11 cellular contexts compared by ENCODE assay signal in the genomic region with DNA sequence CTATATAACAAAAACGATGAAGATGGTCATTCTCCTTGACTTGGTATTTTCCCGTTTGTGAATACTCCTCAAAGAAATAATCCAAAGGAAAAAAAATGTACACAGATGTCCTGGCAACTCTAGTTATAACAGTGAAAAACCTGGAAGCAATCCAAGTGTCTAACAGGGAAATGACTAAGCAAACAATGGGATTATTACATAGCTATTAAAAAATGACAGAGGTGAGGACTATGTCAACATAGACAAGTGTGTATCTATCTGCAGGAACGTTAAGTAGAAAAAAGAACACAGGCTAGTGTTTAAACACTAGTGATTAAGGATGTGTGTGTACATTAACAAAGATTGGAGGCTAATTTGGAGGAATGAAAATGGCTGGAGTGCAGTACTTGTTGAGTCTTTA. TPM values are rescaled to one million over a fixed set of nuclear protein-coding genes. Genes with fewer than 3 reads are reported as not detected.
A peak's percentile ranks its signal among the peaks of the same experiment; 100 is the strongest.
DNase-seq lines count a peak whose midpoint lies in the region; ATAC-seq, FAIRE-seq and TF ChIP-seq lines count a peak whose summit lies in the region.
"Had no signal": no experiment of that assay in that cellular context is flagged by ENCODE, and none has a peak within 500 bp of the region (broad histone marks: within the 10 kb centered on the region; RNA-seq: fewer than 3 reads in every experiment).

No MANE protein-coding gene starts in this region.

- H3K36me3 ChIP-seq in fibroblast of lung (ENCODE audit: control insufficient read depth, insufficient read depth, low read length) (no peaks in the 10 kb centered on the region), small intestine (ENCODE audit: control insufficient read depth in 2 of 2, insufficient read depth in 2 of 2, low read length in 2 of 2) (no peaks in the 10 kb centered on the region)

- peak overlapping the region; percentile 15 for H3K4me2 ChIP-seq in fibroblast of lung (ENCODE audit: extremely low read depth, insufficient read depth, low read length)

- no peak overlapping the region for H3K9ac ChIP-seq in fibroblast of lung (ENCODE audit: insufficient read depth, low read length)

- H2AFZ ChIP-seq in fibroblast of lung (ENCODE audit: low read length) = no peak overlapping the region

- H3K4me3 ChIP-seq in fibroblast of lung (replicated peaks in 1 of 4; ENCODE audit: control extremely low read depth in 1 of 4, insufficient read depth in 1 of 4, low read depth in 3 of 4, low read length in 4 of 4) (no peak overlapping the region), small intestine (ENCODE audit: low read depth in 1 of 2, low read length in 2 of 2) (no peak overlapping the region)

- DNase-seq in NCI-H82 (lab: John Stamatoyannopoulos, UW) (peak; percentile 50), NCI-H82 treated with DMSO at 0.1 percent for 48 hours (lab: John Stamatoyannopoulos, UW; ENCODE audit: unreplicated experiment) (no peak), NCI-H526 treated with DMSO at 0.1 percent for 48 hours (lab: John Stamatoyannopoulos, UW) (peak; percentile 35), fibroblast of lung (ENCODE audit: low read depth in 2 of 2) (peak; percentile 88), small intestine (peak; percentile 83), cortex of kidney (lab: John Stamatoyannopoulos, UW) (no peak)
- DNase-seq: nephron progenitor cell had no signal

- ATAC-seq in GM21367 (IDR thresholded peaks at IDR 0.05; ENCODE audit: unreplicated experiment) (no peak), HG03354 (IDR thresholded peaks at IDR 0.05; ENCODE audit: poor library complexity, severe bottlenecking, unreplicated experiment) (no peak)
- ATAC-seq: stimulated activated effector memory CD8-positive, alpha-beta T cell treated with anti-CD3 and anti-CD28 coated beads, Interleukin-12 subunit alpha, Interleukin-12 subunit beta, amount 100 ng/mL, for 72 hours had no signal

- no peak overlapping the region for H3K27ac ChIP-seq in fibroblast of lung (ENCODE audit: insufficient read depth, low read length)
- no peak overlapping the region for H3K27ac ChIP-seq in small intestine (ENCODE audit: low read depth in 1 of 2, low read length in 1 of 2)
- H3K27ac ChIP-seq: VCaP had no signal

- H3K4me1 ChIP-seq in fibroblast of lung (ENCODE audit: control insufficient read depth, extremely low read depth, insufficient read depth, low read length) = peaks cover 14% of the 10 kb centered on the region
- peaks cover 2 to 3% of the 10 kb centered on the region in 2 donors for H3K4me1 ChIP-seq in small intestine (ENCODE audit: control insufficient read depth in 2 of 2, insufficient read depth in 1 of 2, low read depth in 1 of 2, low read length in 1 of 2)

- WGBS in small intestine, 3 donors = 15 to 19% (median 16%) methylated on average over 3 of the region's 3 CpGs

- H4K20me1 ChIP-seq in fibroblast of lung (ENCODE audit: control insufficient read depth, extremely low read depth, insufficient read depth, low read length) = no peaks in the 10 kb centered on the region

- H3K9me3 ChIP-seq in fibroblast of lung (ENCODE audit: control insufficient read depth, insufficient read depth, low read depth, low read length) (no peaks in the 10 kb centered on the region), small intestine (ENCODE audit: control insufficient read depth, low read depth) (no peaks in the 10 kb centered on the region)

- H3K27me3 ChIP-seq in fibroblast of lung (ENCODE audit: control insufficient read depth, insufficient read depth, low read length) (no peaks in the 10 kb centered on the region), small intestine (ENCODE audit: control insufficient read depth in 2 of 2, insufficient read depth in 2 of 2, low read length in 2 of 2) (no peaks in the 10 kb centered on the region)

- peak; percentile 71 for FAIRE-seq in small intestine (lab: Jason Lieb, UNC)

- no peak for TF ChIP-seq CTCF in fibroblast of lung (conservative IDR thresholded peaks at IDR 0.05 in 1 of 2, IDR thresholded peaks at IDR 0.05 in 1 of 2; ENCODE audit: low read depth in 1 of 2, low read length in 2 of 2)

- no peaks in the 10 kb centered on the region for H3K79me2 ChIP-seq in fibroblast of lung (ENCODE audit: control insufficient read depth, insufficient read depth, low read length)

RNA-seq across cellular contexts. Expression of a gene that starts 5.9 kb away (rescaled TPM):
- 1.5 and 3.1 TPM in 2 replicates for total RNA-seq in fibroblast of lung
- polyA plus RNA-seq in fibroblast of lung (2.7 and 3.2 TPM in 2 replicates), small intestine (10 to 100 TPM in 1 of 3 donors, 1 to 10 TPM in 1, under 1 TPM in 1; 0.22 to 29.9 (median 1.9) TPM)
- 2.2 and 2.3 TPM in 2 replicates for polyA plus RNA-seq in fibroblast of lung (2012)
- 1.6 and 2.0 TPM in 2 replicates for polyA minus RNA-seq in fibroblast of lung (ENCODE audit: low replicate concordance)

RNA-seq across cellular contexts. Expression of a gene that starts 33.6 kb away (rescaled TPM):
- total RNA-seq in fibroblast of lung = 41.9 and 46.2 TPM in 2 replicates
- polyA plus RNA-seq in fibroblast of lung (83.2 and 113 TPM in 2 replicates), small intestine (10 to 100 TPM; 25.5 to 33.6 (median 33.5) TPM)
- 46.6 and 59.9 TPM in 2 replicates for polyA plus RNA-seq in fibroblast of lung (2012)
- 24.9 and 64.0 TPM in 2 replicates for polyA minus RNA-seq in fibroblast of lung (ENCODE audit: low replicate concordance)

Comparison
In these comparisons a context has a peak if more than half of its experiments do, and no peak if none do; other contexts are left out.
1. DNase-seq: peak in NCI-H82 (single experiment), NCI-H526 treated with DMSO at 0.1 percent for 48 hours (single experiment), fibroblast of lung (2 of 2) and small intestine (single experiment); none in NCI-H82 treated with DMSO at 0.1 percent for 48 hours (single experiment) and cortex of kidney (single experiment).